ENCODE assay signal across 9 cellular contexts in the genomic region with DNA sequence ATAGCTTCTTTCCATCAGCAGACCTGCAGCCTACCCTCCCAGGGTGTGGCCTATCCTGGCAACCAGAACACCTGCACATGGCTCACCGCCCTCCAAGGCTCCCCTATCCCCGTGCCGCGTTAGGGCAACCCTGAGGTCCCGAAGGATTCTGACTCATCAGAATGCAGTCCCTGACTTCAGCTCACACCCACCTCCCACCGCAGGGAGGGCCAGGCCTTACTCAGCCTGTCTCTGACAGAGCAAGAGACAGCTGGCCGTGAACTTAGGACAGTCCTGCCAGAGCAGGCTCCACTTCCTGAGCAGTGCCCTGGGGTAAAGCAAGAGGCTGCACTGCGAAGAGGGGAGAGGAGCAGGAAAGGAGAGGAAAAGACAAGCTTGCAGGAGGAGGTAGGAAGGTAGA.
A peak's percentile ranks its signal among the peaks of the same experiment; 100 is the strongest.
DNase-seq lines count a peak whose midpoint lies in the region; ATAC-seq and TF ChIP-seq lines count a peak whose summit lies in the region.
"Had no signal": no experiment of that assay in that cellular context is flagged by ENCODE, and none has a peak within 500 bp of the region (broad histone marks: within the 10 kb centered on the region; RNA-seq: fewer than 3 reads in every experiment).

No MANE protein-coding gene starts in this region.

- H4K5ac ChIP-seq in IMR-90 (ENCODE audit: low read depth, low read length): no peak overlapping the region

- no TSS peak for BruUV-seq in IMR-90 (replicated peaks; lab: Mats Ljungman, UMichigan)

- H3K36me3 ChIP-seq in IMR-90 (ENCODE audit: control insufficient read depth, insufficient read depth, low read length) (peaks cover 16% of the 10 kb centered on the region; the same call in 1 of the 2 replicates), uterus (no peaks in the 10 kb centered on the region)

- TF ChIP-seq CTCF in IMR-90 (conservative IDR thresholded peaks at IDR 0.05; ENCODE audit: low read depth, low read length) (no peak), uterus (IDR thresholded peaks at IDR 0.05) (no peak)

- peak overlapping the region; percentile 37 for H2BK5ac ChIP-seq in IMR-90 (ENCODE audit: low read depth, low read length, poor library complexity, severe bottlenecking)

- H3K9ac ChIP-seq in IMR-90 (ENCODE audit: low read depth, low read length): peak overlapping the region; percentile 35

- H3K4me2 ChIP-seq in IMR-90 (ENCODE audit: low read depth, low read length): peak overlapping the region; percentile 42

- 0 out of 2 replicates have a peak overlapping the region, but pooled peaks have one; percentile 11 for H2BK20ac ChIP-seq in IMR-90 (ENCODE audit: low read depth, low read length)

- peak overlapping the region; percentile 75 for H3K4ac ChIP-seq in IMR-90 (ENCODE audit: low read depth, low read length)

- peaks cover 0 to 11% of the 10 kb centered on the region in 2 experiments; a peak in 2 of 4 replicates for H3K79me1 ChIP-seq in IMR-90 (ENCODE audit: low read depth in 1 of 2, low read length in 2 of 2)

- H3K14ac ChIP-seq in IMR-90 (replicated peaks; ENCODE audit: low read depth, low read length): peak overlapping the region; percentile 67

- TF ChIP-seq RAD21 in IMR-90 (IDR thresholded peaks at IDR 0.05; ENCODE audit: low read length): no peak

- no peak overlapping the region; the same call in 1 of the 2 replicates for H3K18ac ChIP-seq in IMR-90 (ENCODE audit: low read depth, low read length)

- no CpG with 5 or more reads among the region's 8 CpGs for WGBS in IMR-90 (ENCODE audit: extremely low coverage in 2 of 2, insufficient read length in 1 of 2), 2 experiments

- in situ Hi-C loops in ACHN (cut with HindIII; ENCODE audit: low pct_ligation_motif_present, low pct_unique_long_range_greater_than_20kb, low sequenced_read_pairs) (no loop called here), IMR-90 (cut with MboI; ENCODE audit: low sequenced_read_pairs) (no loop called here)

- H2AFZ ChIP-seq in IMR-90 (replicated peaks; ENCODE audit: low read length, poor library complexity): peak overlapping the region; percentile 53

- H3K4me3 ChIP-seq in IMR-90 (ENCODE audit: insufficient read depth, low read depth, low read length) (no peak overlapping the region), uterus (no peak overlapping the region)

- no peak overlapping the region for H3K56ac ChIP-seq in IMR-90 (ENCODE audit: extremely low read depth, insufficient read depth, low read length)

- H4K20me1 ChIP-seq in IMR-90 (ENCODE audit: insufficient read depth, low read length): 0 out of 2 replicates have a peak, but pooled peaks cover 14% of the 10 kb centered on the region

- H2BK120ac ChIP-seq in IMR-90 (ENCODE audit: low read depth, low read length): peak overlapping the region; percentile 30

- POLR2A ChIA-PET in IMR-90 (lab: Charles Lee; ENCODE audit: unreplicated experiment): no interaction called here

- peak overlapping the region in 1 of 2 experiments; percentile 69; a peak in 2 of 4 replicates for H4K8ac ChIP-seq in IMR-90 (ENCODE audit: low read depth in 2 of 2, low read length in 2 of 2)

- no peak overlapping the region for H3K23ac ChIP-seq in IMR-90 (ENCODE audit: low read depth, low read length)

- CTCF ChIA-PET in IMR-90 (lab: Yijun Ruan, JAX): no interaction called here

- H3K27me3 ChIP-seq in IMR-90 (ENCODE audit: control insufficient read depth, insufficient read depth, low read length) (no peaks in the 10 kb centered on the region), uterus (no peaks in the 10 kb centered on the region)

- dilution Hi-C loops in IMR-90 (cut with HindIII; ENCODE audit: low sequenced_read_pairs, unreplicated experiment): no loop called here

- H3K9me3 ChIP-seq in IMR-90 (ENCODE audit: control insufficient read depth, insufficient read depth, low read length): no peaks in the 10 kb centered on the region
- no peaks in the 10 kb centered on the region for H3K9me3 ChIP-seq in uterus

- peak overlapping the region; percentile 8 for H2AK9ac ChIP-seq in IMR-90 (replicated peaks; ENCODE audit: low read depth, low read length, poor library complexity)

- H2AK5ac ChIP-seq in IMR-90 (ENCODE audit: low read depth, low read length): no peak overlapping the region

- H3K4me1 ChIP-seq in IMR-90 (ENCODE audit: control insufficient read depth, insufficient read depth, low read length) (peaks cover 11% of the 10 kb centered on the region), uterus (no peaks in the 10 kb centered on the region)

- peaks cover 27% of the 10 kb centered on the region for H3K9me1 ChIP-seq in IMR-90 (ENCODE audit: insufficient read depth, low read length)

- peak overlapping the region; percentile 51; the same call in 1 of the 2 replicates for H4K91ac ChIP-seq in IMR-90 (ENCODE audit: insufficient read depth, low read depth, low read length)

- TF ChIP-seq POLR2A in IMR-90 (IDR thresholded peaks at IDR 0.05; ENCODE audit: low read depth, low read length) (no peak), uterus (IDR thresholded peaks at IDR 0.05) (no peak)

- intact Hi-C loops in IMR-90 (cut with micrococcal nuclease): no loop called here
- intact Hi-C loops in uterus (cut with DNase I; ENCODE audit: low total_unique reads): no loop called here

- H3K27ac ChIP-seq in IMR-90 (ENCODE audit: insufficient read depth, low read length) (peak overlapping the region; percentile 38; the same call in 1 of the 2 replicates), uterus (no peak overlapping the region)

- ATAC-seq in IMR-90 (ENCODE audit: low read depth): peak; percentile 98
- no peak for ATAC-seq in HG02840 (IDR thresholded peaks at IDR 0.05; ENCODE audit: low FRiP score, unreplicated experiment)

- H2BK15ac ChIP-seq in IMR-90 (ENCODE audit: low read depth, low read length): no peak overlapping the region

- DNase-seq in ACHN: peak; percentile 75
- peak; percentile 89 for DNase-seq in IMR-90
- DNase-seq in dermis blood vessel endothelial cell: peak; percentile 69
- peak; percentile 30 to 66 for DNase-seq in lung microvascular endothelial cell (ENCODE audit: low read depth in 2 of 2)
- DNase-seq in DMS53 treated with DMSO at 0.1 percent for 48 hours (lab: John Stamatoyannopoulos, UW; ENCODE audit: unreplicated experiment): no peak
- no peak for DNase-seq in NCI-H748 treated with DMSO at 0.1 percent for 48 hours (lab: John Stamatoyannopoulos, UW)
- no peak for DNase-seq in uterus
- DNase-seq: COR-L47 had no signal

TF ChIP-seq in IMR-90, 13 proteins besides CTCF, POLR2A, EP300 and RAD21:
- TF ChIP-seq SMC3 (IDR thresholded peaks at IDR 0.05; ENCODE audit: low read depth, low read length) (no peak), BHLHE40 (IDR thresholded peaks at IDR 0.05; ENCODE audit: low read depth, low read length) (peak; percentile 74), CEBPB (IDR thresholded peaks at IDR 0.05; ENCODE audit: low read depth, low read length) (no peak), RCOR1 (IDR thresholded peaks at IDR 0.05; ENCODE audit: insufficient replicate concordance, low read length) (peak; percentile 19), RFX5 (IDR thresholded peaks at IDR 0.05; ENCODE audit: low read depth, low read length) (no peak), FOS (IDR thresholded peaks at IDR 0.05; ENCODE audit: low read depth, low read length) (peak; percentile 73), CHD1 (IDR thresholded peaks at IDR 0.05; ENCODE audit: low read depth, low read length) (no peak), NFE2L2 (IDR thresholded peaks at IDR 0.05; ENCODE audit: low read depth, low read length) (no peak), MAZ (IDR thresholded peaks at IDR 0.05; ENCODE audit: borderline replicate concordance, low read depth, low read length) (peak; percentile 59; the same call in 1 of the 2 replicates), MXI1 (IDR thresholded peaks at IDR 0.05; ENCODE audit: borderline replicate concordance, low read depth, low read length) (peak; percentile 14; the same call in 1 of the 2 replicates), MAFK (IDR thresholded peaks at IDR 0.05; ENCODE audit: low read depth, low read length) (no peak)
- TF ChIP-seq, protein P1, sequence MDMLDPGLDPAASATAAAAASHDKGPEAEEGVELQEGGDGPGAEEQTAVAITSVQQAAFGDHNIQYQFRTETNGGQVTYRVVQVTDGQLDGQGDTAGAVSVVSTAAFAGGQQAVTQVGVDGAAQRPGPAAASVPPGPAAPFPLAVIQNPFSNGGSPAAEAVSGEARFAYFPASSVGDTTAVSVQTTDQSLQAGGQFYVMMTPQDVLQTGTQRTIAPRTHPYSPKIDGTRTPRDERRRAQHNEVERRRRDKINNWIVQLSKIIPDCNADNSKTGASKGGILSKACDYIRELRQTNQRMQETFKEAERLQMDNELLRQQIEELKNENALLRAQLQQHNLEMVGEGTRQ (IDR thresholded peaks at IDR 0.05; ENCODE audit: low read depth, low read length): no peak
- TF ChIP-seq, protein P2, sequence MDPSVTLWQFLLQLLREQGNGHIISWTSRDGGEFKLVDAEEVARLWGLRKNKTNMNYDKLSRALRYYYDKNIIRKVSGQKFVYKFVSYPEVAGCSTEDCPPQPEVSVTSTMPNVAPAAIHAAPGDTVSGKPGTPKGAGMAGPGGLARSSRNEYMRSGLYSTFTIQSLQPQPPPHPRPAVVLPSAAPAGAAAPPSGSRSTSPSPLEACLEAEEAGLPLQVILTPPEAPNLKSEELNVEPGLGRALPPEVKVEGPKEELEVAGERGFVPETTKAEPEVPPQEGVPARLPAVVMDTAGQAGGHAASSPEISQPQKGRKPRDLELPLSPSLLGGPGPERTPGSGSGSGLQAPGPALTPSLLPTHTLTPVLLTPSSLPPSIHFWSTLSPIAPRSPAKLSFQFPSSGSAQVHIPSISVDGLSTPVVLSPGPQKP (IDR thresholded peaks at IDR 0.05; ENCODE audit: borderline replicate concordance, low read depth, low read length): no peak

Comparison
In these comparisons a context has a peak if more than half of its experiments do, and no peak if none do; other contexts are left out.
1. DNase-seq: peak in ACHN (single experiment), IMR-90 (single experiment), dermis blood vessel endothelial cell (single experiment) and lung microvascular endothelial cell (2 of 2); none in DMS53 treated with DMSO at 0.1 percent for 48 hours (single experiment), NCI-H748 treated with DMSO at 0.1 percent for 48 hours (single experiment) and uterus (0 of 2).